12 cellular contexts compared by ENCODE assay signal in genomic region chr13:98496239-98496668, GRCh38.
DNase-seq lines count a peak whose midpoint lies in the region; ATAC-seq and TF ChIP-seq lines count a peak whose summit lies in the region.
"Had no signal": no experiment of that assay in that cellular context is flagged by ENCODE, and none has a peak within 500 bp of the region (broad histone marks: within the 10 kb centered on the region; RNA-seq: fewer than 3 reads in every experiment).

No MANE protein-coding gene starts in this region.

- WGBS in right lobe of liver (ENCODE audit: insufficient coverage, low coverage, low lambda C conversion rate, missing lambda C conversion rate) = 50% methylated on average over 1 of the region's 7 CpGs
- WGBS in smooth muscle cell (ENCODE audit: low lambda C conversion rate) = 26% methylated on average over 7 of the region's 7 CpGs

- CTCF ChIA-PET in Caco-2 (lab: Charles Lee) = no interaction called here

- peaks cover 35% of the 10 kb centered on the region for H3K4me1 Mint-ChIP-seq in Caco-2 (ENCODE audit: low read depth, unreplicated experiment)
- H3K4me1 Mint-ChIP-seq in central memory CD8-positive, alpha-beta T cell = peaks cover 66% of the 10 kb centered on the region

- H2AFZ ChIP-seq in smooth muscle cell (ENCODE audit: low read depth) = no peak overlapping the region

- peak overlapping the region; percentile 5 to 68 (median 37) for H3K27ac ChIP-seq in right lobe of liver
- peak overlapping the region; percentile 97 for H3K27ac ChIP-seq in smooth muscle cell (ENCODE audit: low read depth)

- no peaks in the 10 kb centered on the region for H3K9me3 Mint-ChIP-seq in Caco-2 (ENCODE audit: unreplicated experiment)
- no peaks in the 10 kb centered on the region for H3K9me3 Mint-ChIP-seq in central memory CD8-positive, alpha-beta T cell
- H3K9me3 Mint-ChIP-seq: activated CD4-positive, alpha-beta T cell treated with anti-CD3 and anti-CD28 coated beads, Interleukin-2, amount 10 ng/mL, durations not matched to agents 24 days and 14 days had no signal

- in situ Hi-C loops in GM13977 (cut with MboI; ENCODE audit: low pct_unique_long_range_greater_than_20kb, low sequenced_read_pairs, unreplicated experiment) = no loop called here

- intact Hi-C loops in Caco-2 (cut with micrococcal nuclease; ENCODE audit: unreplicated experiment) (no loop called here), right lobe of liver (cut with DNase I) (no loop called here)

- POLR2A ChIA-PET in Caco-2 (lab: Charles Lee) = no interaction called here

- BruUV-seq in Caco-2 (replicated peaks; lab: Mats Ljungman, UMichigan) = no TSS peak

- TF ChIP-seq CTCF in Caco-2 (IDR thresholded peaks at IDR 0.05; ENCODE audit: insufficient read depth in 1 of 2, low read depth in 1 of 2, low read length in 1 of 2, severe bottlenecking in 1 of 2, unreplicated experiment in 1 of 2) (no peak), right lobe of liver (IDR thresholded peaks at IDR 0.05) (no peak), smooth muscle cell (IDR thresholded peaks at IDR 0.05; ENCODE audit: borderline replicate concordance, insufficient read depth, poor library complexity, severe bottlenecking) (no peak), GM13977 (IDR thresholded peaks at IDR 0.05; ENCODE audit: extremely low read depth, insufficient read depth, missing control alignments) (no peak)

- H4K20me1 ChIP-seq in smooth muscle cell (ENCODE audit: low read depth) = peaks cover 86% of the 10 kb centered on the region

- H3K27me3 Mint-ChIP-seq in Caco-2 (ENCODE audit: insufficient read depth, unreplicated experiment) = no peaks in the 10 kb centered on the region
- no peaks in the 10 kb centered on the region for H3K27me3 Mint-ChIP-seq in central memory CD8-positive, alpha-beta T cell
- H3K27me3 Mint-ChIP-seq: activated CD4-positive, alpha-beta T cell treated with anti-CD3 and anti-CD28 coated beads, Interleukin-2, amount 10 ng/mL, durations not matched to agents 24 days and 14 days had no signal

- TF ChIP-seq POLR2A in right lobe of liver (IDR thresholded peaks at IDR 0.05) = no peak

- no peaks in the 10 kb centered on the region for H3K36me3 ChIP-seq in Caco-2 (ENCODE audit: control insufficient read depth, insufficient read depth, low read length)
- no peaks in the 10 kb centered on the region for H3K36me3 ChIP-seq in right lobe of liver
- H3K36me3 ChIP-seq in smooth muscle cell (ENCODE audit: low read depth) = no peaks in the 10 kb centered on the region

- peak overlapping the region; percentile 72 for H3K9ac ChIP-seq in smooth muscle cell (ENCODE audit: low read depth)

- H3F3A ChIP-seq in smooth muscle cell (ENCODE audit: low read depth) = peaks cover 15% of the 10 kb centered on the region

- H3K9me3 ChIP-seq in Caco-2 = no peaks in the 10 kb centered on the region
- no peaks in the 10 kb centered on the region for H3K9me3 ChIP-seq in right lobe of liver
- H3K9me3 ChIP-seq in smooth muscle cell (replicated peaks; ENCODE audit: low read depth) = no peaks in the 10 kb centered on the region

- H3K27me3 ChIP-seq in Caco-2 (replicated peaks; ENCODE audit: control insufficient read depth, insufficient read depth, low read length) (no peaks in the 10 kb centered on the region), right lobe of liver (no peaks in the 10 kb centered on the region), smooth muscle cell (ENCODE audit: low read depth) (no peaks in the 10 kb centered on the region)

- no peak overlapping the region for H3K4me3 Mint-ChIP-seq in Caco-2 (ENCODE audit: unreplicated experiment)
- no peak overlapping the region for H3K4me3 Mint-ChIP-seq in central memory CD8-positive, alpha-beta T cell
- H3K4me3 Mint-ChIP-seq: activated CD4-positive, alpha-beta T cell treated with anti-CD3 and anti-CD28 coated beads, Interleukin-2, amount 10 ng/mL, durations not matched to agents 24 days and 14 days had no signal

- H3K4me3 ChIP-seq in Caco-2 (ENCODE audit: low read depth, low read length) = no peak overlapping the region
- no peak overlapping the region for H3K4me3 ChIP-seq in right lobe of liver
- no peak overlapping the region for H3K4me3 ChIP-seq in smooth muscle cell

- H3K79me2 ChIP-seq in smooth muscle cell (ENCODE audit: low read depth) = peaks cover 93% of the 10 kb centered on the region

- H3K4me1 ChIP-seq in Caco-2 (peaks cover 21% of the 10 kb centered on the region; the same call in 1 of the 2 replicates), right lobe of liver (peaks cover 0 to 41% (median 7%) of the 10 kb centered on the region in 4 donors), smooth muscle cell (ENCODE audit: low read depth) (peaks cover 42% of the 10 kb centered on the region)

- DNase-seq in Caco-2 = no peak
- no peak for DNase-seq in central memory CD8-positive, alpha-beta T cell (ENCODE audit: low spot score in 2 of 2)
- DNase-seq in right lobe of liver = peak in 1 of 3 donors; percentile 19
- DNase-seq in smooth muscle cell (lab: John Stamatoyannopoulos, UW; ENCODE audit: unreplicated experiment) = no peak
- no peak for DNase-seq in GM13977 (ENCODE audit: low spot score)
- DNase-seq in NCI-H1105 treated with DMSO at 0.1 percent for 48 hours (lab: John Stamatoyannopoulos, UW) = no peak
- no peak for DNase-seq in NCI-H2171 treated with DMSO at 0.1 percent for 48 hours (lab: John Stamatoyannopoulos, UW)
- DNase-seq in NCI-H69 (lab: John Stamatoyannopoulos, UW) = no peak
- DNase-seq: activated CD4-positive, alpha-beta T cell treated with anti-CD3 and anti-CD28 coated beads, Interleukin-2, amount 10 ng/mL, durations not matched to agents 24 days and 14 days; NCI-H2081 treated with DMSO at 0.1 percent for 48 hours; posterior cingulate gyrus; SHP77 had no signal

- H3K27ac Mint-ChIP-seq in Caco-2 (ENCODE audit: unreplicated experiment) = peak overlapping the region; percentile 55
- peak overlapping the region; percentile 61 for H3K27ac Mint-ChIP-seq in central memory CD8-positive, alpha-beta T cell (ENCODE audit: low read depth)

- H3K36me3 Mint-ChIP-seq in Caco-2 (ENCODE audit: insufficient read depth, unreplicated experiment) = peaks cover 82% of the 10 kb centered on the region
- H3K36me3 Mint-ChIP-seq in central memory CD8-positive, alpha-beta T cell (ENCODE audit: insufficient read depth) = peaks cover 25% of the 10 kb centered on the region

- peak overlapping the region; percentile 79 for H3K4me2 ChIP-seq in smooth muscle cell

- no peak for ATAC-seq in central memory CD8-positive, alpha-beta T cell (replicated peaks; ENCODE audit: extremely low read depth, poor library complexity, severe bottlenecking)
- peak; percentile 15 to 36 (median 26) for ATAC-seq in right lobe of liver
